17 cellular contexts compared by ENCODE assay signal in genomic region chrX:45709381-45709780, GRCh38.
DNase-seq lines count a peak whose midpoint lies in the region; ATAC-seq and TF ChIP-seq lines count a peak whose summit lies in the region.
"Had no signal": no experiment of that assay in that cellular context is flagged by ENCODE, and none has a peak within 500 bp of the region (broad histone marks: within the 10 kb centered on the region; RNA-seq: fewer than 3 reads in every experiment).

No MANE protein-coding gene starts in this region.

- no peak overlapping the region for H2AFZ ChIP-seq in PC-9

- no peaks in the 10 kb centered on the region for H3K36me3 ChIP-seq in PC-9 (ENCODE audit: low read depth)
- no peaks in the 10 kb centered on the region for H3K36me3 ChIP-seq in brain microvascular endothelial cell (replicated peaks)
- H3K36me3 ChIP-seq in skeletal muscle satellite cell (ENCODE audit: insufficient read depth, low read length), result no peaks in the 10 kb centered on the region
- H3K36me3 ChIP-seq: gastrocnemius medialis, lower lobe of right lung, neutrophil, right lobe of liver had no signal

- CTCF ChIA-PET in PC-9 (lab: Charles Lee), result no interaction called here

- in situ Hi-C loops in brain microvascular endothelial cell (cut with HindIII; ENCODE audit: low pct_ligation_motif_present, low sequenced_read_pairs), result no loop called here

- intact Hi-C loops in PC-9 (cut with micrococcal nuclease; ENCODE audit: unreplicated experiment), result no loop called here

- BruUV-seq in PC-9 (replicated peaks; lab: Mats Ljungman, UMichigan), result no TSS peak

- H3K4me2 ChIP-seq in PC-9 (peak overlapping the region; percentile 42), skeletal muscle satellite cell (ENCODE audit: low read length) (peak overlapping the region; percentile 47)

- no peaks in the 10 kb centered on the region for H3K9me2 ChIP-seq in PC-9 (ENCODE audit: insufficient read depth)

- POLR2A ChIA-PET in PC-9 (lab: Charles Lee; ENCODE audit: unreplicated experiment), result interaction anchor here (0.6 kb wide), 1 partner anchor 1524 kb away, joined by 6 read pairs; no protein-coding TSS in a partner anchor

- no peaks in the 10 kb centered on the region for H3K27me3 ChIP-seq in PC-9 (ENCODE audit: insufficient read depth, low read depth)
- no peaks in the 10 kb centered on the region for H3K27me3 ChIP-seq in brain microvascular endothelial cell (replicated peaks)
- H3K27me3 ChIP-seq in skeletal muscle satellite cell (ENCODE audit: control insufficient read depth, insufficient read depth, low read length), result no peaks in the 10 kb centered on the region
- H3K27me3 ChIP-seq: gastrocnemius medialis, neutrophil, right lobe of liver had no signal

- H3K79me2 ChIP-seq in PC-9 (ENCODE audit: low read depth), result no peaks in the 10 kb centered on the region

- H3K27ac ChIP-seq in PC-9 (peak overlapping the region; percentile 96), brain microvascular endothelial cell (peak overlapping the region; percentile 84)
- H3K27ac ChIP-seq: gastrocnemius medialis, lower lobe of right lung, neutrophil, right lobe of liver had no signal

- no peak for TF ChIP-seq CTCF in PC-9 (conservative IDR thresholded peaks at IDR 0.05)
- TF ChIP-seq CTCF in brain microvascular endothelial cell (IDR thresholded peaks at IDR 0.05; ENCODE audit: low read depth, low read length, missing control alignments), result no peak

- H3K27ac Mint-ChIP-seq in activated naive CD4-positive, alpha-beta T cell treated with anti-CD3 and anti-CD28 coated beads, Interleukin-2, amount 50 U/mL, for 72 hours, result peak overlapping the region; percentile 75 to 87

- H3K9me3 ChIP-seq in PC-9 (ENCODE audit: insufficient read depth, low read depth) (no peaks in the 10 kb centered on the region), skeletal muscle satellite cell (replicated peaks; ENCODE audit: low read length) (no peaks in the 10 kb centered on the region)
- H3K9me3 ChIP-seq: gastrocnemius medialis, lower lobe of right lung, neutrophil, right lobe of liver had no signal

- ATAC-seq in activated naive CD4-positive, alpha-beta T cell treated with anti-CD3 and anti-CD28 coated beads, Interleukin-2, amount 50 U/mL, for 72 hours, result no peak
- ATAC-seq in HG02870 (IDR thresholded peaks at IDR 0.05; ENCODE audit: unreplicated experiment), result no peak
- ATAC-seq: gastrocnemius medialis, lower lobe of right lung, right lobe of liver had no signal

- no peak overlapping the region for H3K4me3 ChIP-seq in PC-9
- H3K4me3 ChIP-seq in brain microvascular endothelial cell (ENCODE audit: low read depth, low read length), result no peak overlapping the region
- H3K4me3 ChIP-seq in skeletal muscle satellite cell (ENCODE audit: low read length), result peak overlapping the region; percentile 5
- H3K4me3 ChIP-seq: gastrocnemius medialis, lower lobe of right lung, right lobe of liver had no signal

- H3K36me3 Mint-ChIP-seq in activated naive CD4-positive, alpha-beta T cell treated with anti-CD3 and anti-CD28 coated beads, Interleukin-2, amount 50 U/mL, for 72 hours, result no peaks in the 10 kb centered on the region

- peaks cover 20% of the 10 kb centered on the region for H3F3A ChIP-seq in PC-9 (ENCODE audit: insufficient read depth, low read depth)

- no peaks in the 10 kb centered on the region for H3K9me3 Mint-ChIP-seq in activated naive CD4-positive, alpha-beta T cell treated with anti-CD3 and anti-CD28 coated beads, Interleukin-2, amount 50 U/mL, for 72 hours

- H3K9ac ChIP-seq in skeletal muscle satellite cell (ENCODE audit: low read depth, low read length), result peak overlapping the region; percentile 76

- H3K4me1 ChIP-seq in PC-9 (replicated peaks; ENCODE audit: insufficient read depth) (peaks cover 35% of the 10 kb centered on the region), skeletal muscle satellite cell (ENCODE audit: control insufficient read depth, insufficient read depth, low read length) (peaks cover 64% of the 10 kb centered on the region)
- H3K4me1 ChIP-seq: gastrocnemius medialis, lower lobe of right lung, right lobe of liver had no signal

- no peaks in the 10 kb centered on the region for H4K20me1 ChIP-seq in PC-9 (ENCODE audit: insufficient read depth)

- DNase-seq in activated naive CD4-positive, alpha-beta T cell treated with anti-CD3 and anti-CD28 coated beads, Interleukin-2, amount 50 U/mL, for 72 hours (ENCODE audit: low spot score in 2 of 2), result no peak
- no peak for DNase-seq in activated naive CD4-positive, alpha-beta T cell treated with Interleukin-2 at 50 U/mL for 16 hours
- no peak for DNase-seq in PC-9
- no peak for DNase-seq in brain microvascular endothelial cell
- no peak for DNase-seq in midbrain (lab: John Stamatoyannopoulos, UW)
- DNase-seq in mesenteric fat pad (ENCODE audit: low spot score), result no peak
- DNase-seq: effector memory CD4-positive, alpha-beta T cell; gastrocnemius medialis; lower lobe of right lung; NCI-H2081 treated with DMSO at 0.1 percent for 48 hours; NCI-H748 treated with DMSO at 0.1 percent for 48 hours; right lobe of liver; T-helper 9 cell; trophoblast cell had no signal
